Comparison of ENCODE assay signal across 8 cellular contexts in the genomic region with DNA sequence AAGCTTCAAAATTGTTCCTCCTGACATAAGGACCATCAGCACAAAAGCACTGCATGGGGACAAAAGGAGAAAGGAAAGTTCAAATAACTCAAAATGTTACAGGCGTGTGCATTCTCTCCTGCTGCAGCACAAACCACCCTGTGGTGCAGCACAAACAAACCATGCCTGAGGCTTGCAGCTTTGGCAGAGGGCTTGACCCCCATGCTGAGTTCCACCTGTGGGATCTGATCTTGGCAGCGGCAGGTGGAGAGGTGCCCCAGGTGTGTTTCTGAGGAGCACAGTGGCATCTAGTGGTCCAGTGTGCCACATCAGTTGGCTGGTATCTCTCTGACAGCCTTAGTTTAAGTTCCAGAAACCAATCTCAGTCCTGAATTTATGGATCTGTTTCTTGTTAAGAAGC.
DNase-seq lines count a peak whose midpoint lies in the region; TF ChIP-seq lines count a peak whose summit lies in the region.

No MANE protein-coding gene starts in this region.

- no peak for DNase-seq in AG04449 (ENCODE audit: low read depth, low spot score)
- no peak for DNase-seq in HFF-Myc (ENCODE audit: extremely low read depth, low read depth)
- peak; percentile 14 to 57 for DNase-seq in NCI-H526 (lab: John Stamatoyannopoulos, UW)
- no peak for DNase-seq in epithelial cell of proximal tubule (ENCODE audit: low read depth)
- DNase-seq in coronary artery (ENCODE audit: low spot score) = no peak
- DNase-seq in activated CD8-positive, alpha-beta memory T cell treated with anti-CD3 and anti-CD28 coated beads for 24 hours = no peak
- no peak for DNase-seq in globus pallidus (ENCODE audit: low spot score)
- DNase-seq in CD1c-positive myeloid dendritic cell (ENCODE audit: extremely low spot score) = no peak

- TF ChIP-seq CTCF in AG04449 (IDR thresholded peaks at IDR 0.05; ENCODE audit: insufficient read depth, low read length, missing control alignments) (peak; percentile 2), HFF-Myc (IDR thresholded peaks at IDR 0.05; ENCODE audit: low read depth, low read length, missing control alignments) (peak; percentile 9), epithelial cell of proximal tubule (conservative IDR thresholded peaks at IDR 0.05; ENCODE audit: low read depth, low read length) (peak; percentile 66), coronary artery (IDR thresholded peaks at IDR 0.05) (no peak)

- CTCF ChIA-PET in AG04449 (lab: Yijun Ruan, JAX) = interaction anchor here (1.1 to 2.1 kb wide), 4 partner anchors 8 to 28 kb away, joined by 3 to 9 read pairs (median 4); no protein-coding TSS in a partner anchor

- no peak overlapping the region for H3K27ac ChIP-seq in coronary artery

- POLR2A ChIA-PET in AG04449 (lab: Yijun Ruan, JAX) = no interaction called here

- H3K4me3 ChIP-seq in AG04449 (ENCODE audit: low read depth, low read length) (no peak overlapping the region), HFF-Myc (replicated peaks; ENCODE audit: low read depth, low read length) (no peak overlapping the region), epithelial cell of proximal tubule (ENCODE audit: low read depth, low read length) (no peak overlapping the region), coronary artery (no peak overlapping the region)

Comparison
In these comparisons a context has a peak if more than half of its experiments do, and no peak if none do; other contexts are left out.
1. DNase-seq: peak in NCI-H526 (2 of 2); none in AG04449 (single experiment), HFF-Myc (single experiment), epithelial cell of proximal tubule (single experiment), coronary artery (single experiment), activated CD8-positive, alpha-beta memory T cell treated with anti-CD3 and anti-CD28 coated beads for 24 hours (single experiment), globus pallidus (single experiment) and CD1c-positive myeloid dendritic cell (single experiment).